ENCODE assay signal across 19 cellular contexts in genomic region chr2:108390340-108390739, GRCh38. TPM values are rescaled to one million over a fixed set of nuclear protein-coding genes. Genes with fewer than 3 reads are reported as not detected.
DNase-seq lines count a peak whose midpoint lies in the region; ATAC-seq, FAIRE-seq and TF ChIP-seq lines count a peak whose summit lies in the region.
"Had no signal": no experiment of that assay in that cellular context is flagged by ENCODE, and none has a peak within 500 bp of the region (broad histone marks: within the 10 kb centered on the region; RNA-seq: fewer than 3 reads in every experiment).

No MANE protein-coding gene starts in this region.

- SMC1A ChIA-PET in GM12878 (lab: Charles Lee; ENCODE audit: uncharacterized antibody, unreplicated experiment): no interaction called here

- H2AFZ ChIP-seq in H9 (ENCODE audit: low read length) (no peak overlapping the region), GM12878 (ENCODE audit: control insufficient read depth, low read depth, low read length) (no peak overlapping the region)
- H2AFZ ChIP-seq: GM23248 had no signal

- FAIRE-seq in GM12878 (lab: Jason Lieb, UNC): no peak
- FAIRE-seq: H1 had no signal

- no peaks in the 10 kb centered on the region; the same call in 1 of the 2 replicates for H3K4me1 ChIP-seq in H9 (ENCODE audit: insufficient read depth, low read length)
- no peaks in the 10 kb centered on the region; the same call in 1 of the 2 replicates for H3K4me1 ChIP-seq in GM12878 (ENCODE audit: control insufficient read depth, insufficient read depth, low read length)

- no peak for TF ChIP-seq POLR2A in GM12878 (IDR thresholded peaks at IDR 0.05; ENCODE audit: low read depth, low read length)

- H3K23ac ChIP-seq in H9 (ENCODE audit: insufficient read length, low read depth, low read length): no peak overlapping the region

- H2BK15ac ChIP-seq in H9 (ENCODE audit: low read depth, low read length): no peak overlapping the region

- no peak overlapping the region for H3T11ph ChIP-seq in H9 (ENCODE audit: low read length)

- no peaks in the 10 kb centered on the region for H3K79me1 ChIP-seq in H9 (ENCODE audit: insufficient read depth, low read depth, low read length, poor library complexity, severe bottlenecking)

- H3K79me2 ChIP-seq in H9 (ENCODE audit: insufficient read depth, low read length) (no peaks in the 10 kb centered on the region), GM12878 (ENCODE audit: control insufficient read depth, insufficient read depth, low read length) (no peaks in the 10 kb centered on the region)

- DNase-seq in H9 (no peak), GM12878 (ENCODE audit: low read depth, low spot score) (no peak), DMS79 treated with DMSO at 0.1 percent for 48 hours (lab: John Stamatoyannopoulos, UW) (no peak), DMS53 (lab: John Stamatoyannopoulos, UW) (no peak), NCI-H748 (lab: John Stamatoyannopoulos, UW; ENCODE audit: unreplicated experiment) (no peak), NCI-H1105 (lab: John Stamatoyannopoulos, UW) (no peak)
- DNase-seq: 8988T; C1 segment of cervical spinal cord; Calu3; CD4-positive, alpha-beta memory T cell; COR-L47; EL; GDM1; GM23248; H7 had no signal

- H2BK12ac ChIP-seq in H9 (ENCODE audit: insufficient read length, low read depth, low read length): no peak overlapping the region

- H4K8ac ChIP-seq in H9 (replicated peaks; ENCODE audit: insufficient read length, low read depth, low read length): no peak overlapping the region

- H4K20me1 ChIP-seq in H9 (ENCODE audit: control insufficient read depth, insufficient read depth, insufficient read length): no peaks in the 10 kb centered on the region
- H4K20me1 ChIP-seq in GM12878 (ENCODE audit: control insufficient read depth, insufficient read depth): no peaks in the 10 kb centered on the region

- WGBS in H9 (ENCODE audit: extremely low coverage, insufficient read length, low lambda C conversion rate): no CpG with 5 or more reads among the region's 2 CpGs
- WGBS in GM12878 (ENCODE audit: insufficient coverage, insufficient replicate concordance, low lambda C conversion rate, missing lambda C conversion rate): 0% methylated on average over 2 of the region's 2 CpGs

- H3K27me3 ChIP-seq in H9 (ENCODE audit: insufficient read depth, low read length) (no peaks in the 10 kb centered on the region), GM12878 (replicated peaks in 1 of 2; ENCODE audit: control insufficient read depth in 2 of 2, insufficient read depth in 2 of 2, low read length in 1 of 2) (no peaks in the 10 kb centered on the region)

- H2BK20ac ChIP-seq in H9 (ENCODE audit: low read depth, low read length, poor library complexity, severe bottlenecking): no peak overlapping the region

- no peak overlapping the region for H3K18ac ChIP-seq in H9 (ENCODE audit: insufficient read length, low read depth, low read length)

- no peak overlapping the region for H3K4me3 Mint-ChIP-seq in H9
- H3K4me3 Mint-ChIP-seq: CD4-positive, alpha-beta memory T cell had no signal

- H3K36me3 ChIP-seq in GM12878 (ENCODE audit: control insufficient read depth in 2 of 2, insufficient read depth in 2 of 2, low read length in 1 of 2): no peaks in the 10 kb centered on the region

- no peak overlapping the region for H3K56ac ChIP-seq in H9 (ENCODE audit: insufficient read length, low read depth, low read length)

- no TSS peak for BruUV-seq in GM12878 (replicated peaks; lab: Mats Ljungman, UMichigan)

- H3K4ac ChIP-seq in H9 (ENCODE audit: low read depth, low read length): no peak overlapping the region

- H3K27ac Mint-ChIP-seq in H9: no peak overlapping the region; a peak in 1 of 7 replicates
- H3K27ac Mint-ChIP-seq: CD4-positive, alpha-beta memory T cell had no signal

- TF ChIP-seq RAD21 in GM12878 (IDR thresholded peaks at IDR 0.05; ENCODE audit: insufficient read depth, low read depth, low read length): no peak

- TF ChIP-seq CTCF in GM12872 (IDR thresholded peaks at IDR 0.05; ENCODE audit: insufficient read depth, low read depth, low read length) (peak; percentile 8; the same call in 1 of the 3 replicates), H9 (conservative IDR thresholded peaks at IDR 0.05) (0 out of 3 replicates have a peak, but pooled peaks have one; percentile 10), GM12878 (IDR thresholded peaks at IDR 0.05 in 2 of 3, conservative IDR thresholded peaks at IDR 0.05 in 1 of 3; ENCODE audit: control insufficient read depth in 2 of 3, extremely low read depth in 1 of 3, insufficient read depth in 1 of 3, low read depth in 3 of 3, low read length in 3 of 3) (no peak)

- no peaks in the 10 kb centered on the region for H3K9me3 ChIP-seq in H9 (ENCODE audit: control insufficient read depth, low read depth, low read length)
- H3K9me3 ChIP-seq in GM12878 (replicated peaks; ENCODE audit: control insufficient read depth, insufficient read depth, low read length): no peaks in the 10 kb centered on the region; the same call in 1 of the 3 replicates

- CTCF ChIA-PET in GM12878 (lab: Yijun Ruan, JAX): interaction anchor here (1.0 to 2.5 kb wide), 2 partner anchors 37 to 194 kb away, joined by 3 to 8 read pairs; no protein-coding TSS in a partner anchor

- H3K27ac ChIP-seq in H9 (ENCODE audit: insufficient read length, low read depth, low read length) (no peak overlapping the region), GM12878 (ENCODE audit: control insufficient read depth, insufficient read depth) (no peak overlapping the region)
- H3K27ac ChIP-seq: GM23248 had no signal

- intact Hi-C loops in GM12878 (cut with micrococcal nuclease; ENCODE audit: unreplicated experiment): no loop called here

- in situ Hi-C loops in GM12878 (cut with MboI): loop anchor here (5.0 kb wide), 1 partner anchor 48 kb away; no protein-coding TSS in a partner anchor

- H4K91ac ChIP-seq in H9 (ENCODE audit: insufficient read length, low read depth, low read length): no peak overlapping the region

- no peak overlapping the region for H2BK5ac ChIP-seq in H9 (ENCODE audit: insufficient read length, low read length)

- peaks cover 2 to 9% (median 8%) of the 10 kb centered on the region in 3 experiments; a peak in 5 of 7 replicates for H3K36me3 Mint-ChIP-seq in H9 (ENCODE audit: insufficient read depth in 1 of 3, low read depth in 3 of 3)

- ATAC-seq in GM12878: peak; percentile 34
- ATAC-seq: HCT116 had no signal

- no peak overlapping the region for H2BK120ac ChIP-seq in H9 (ENCODE audit: low read depth, low read length, poor library complexity, severe bottlenecking)

- no peak overlapping the region for H3K4me3 ChIP-seq in GM12878
- H3K4me3 ChIP-seq: GM23248 had no signal

- H3K9me3 Mint-ChIP-seq in H9: peaks cover 8 to 12% of the 10 kb centered on the region in 2 experiments

- POLR2A ChIA-PET in GM12878 (lab: Charles Lee): no interaction called here

- no peak overlapping the region for H4K5ac ChIP-seq in H9 (ENCODE audit: insufficient read length, low read depth, low read length)

- H3K9ac ChIP-seq in H9 (ENCODE audit: extremely low read depth, insufficient read length, low read length) (no peak overlapping the region), GM12878 (ENCODE audit: control insufficient read depth, insufficient read depth, low read length) (no peak overlapping the region)
- H3K9ac ChIP-seq: GM23248 had no signal

- no peak for TF ChIP-seq EP300 in GM12878 (IDR thresholded peaks at IDR 0.05; ENCODE audit: borderline replicate concordance in 1 of 2, control insufficient read depth in 1 of 2, low read depth in 2 of 2, low read length in 2 of 2)

- no peaks in the 10 kb centered on the region for H3K23me2 ChIP-seq in H9 (ENCODE audit: insufficient read length, low read depth, low read length, poor library complexity, severe bottlenecking)

- peaks cover 13 to 16% of the 10 kb centered on the region in 2 experiments for H3K4me1 Mint-ChIP-seq in H9

- H3K4me2 ChIP-seq in H9 (ENCODE audit: insufficient read depth, insufficient read length, low read length): no peak overlapping the region
- H3K4me2 ChIP-seq in GM12878 (ENCODE audit: control insufficient read depth, insufficient read depth): no peak overlapping the region

- no peak overlapping the region for H2AK5ac ChIP-seq in H9 (ENCODE audit: insufficient read length, low read length)

- H3K27me3 Mint-ChIP-seq in H9 (ENCODE audit: low read depth): no peaks in the 10 kb centered on the region

- RAD21 ChIA-PET in GM12878 (lab: Charles Lee; ENCODE audit: unreplicated experiment): no interaction called here

- H3K14ac ChIP-seq in H9 (ENCODE audit: insufficient read depth, low read length): no peak overlapping the region

RNA-seq across cellular contexts. Expression of gene SULT1C4, which starts 12.6 kb away (rescaled TPM):
- total RNA-seq in H9 (2021) (0.86 and 0.96 TPM in 2 replicates), GM12878 (2014; rRNA removed) (not detected in 2 replicates), GM12878 (2014; rRNA removed; fragmentation: Illumina TruSeq; extraction: Trizol) (not detected in 2 replicates), GM12878 (2021) (not detected in 2 replicates)
- total RNA-seq in GM12878 (2013; cell fraction: nucleolus; rRNA removed): not detected in 2 replicates
- polyA plus RNA-seq in GM12878 (2011; ENCODE audit: low read depth): not detected
- polyA plus RNA-seq in GM12878 (2011; rRNA removed) (not detected in 2 replicates), GM12878 (2014; fragmentation: Illumina TruSeq; extraction: Trizol) (not detected in 2 replicates), GM12878 (2014; fragmentation: Nextera tagmentation; extraction: Ambion mirVana) (not detected), GM12878 (2014; rRNA removed) (0.04 TPM in 1 of 2 replicates, not detected in the other), GM12878 (2016; fragmentation: Nextera tagmentation; extraction: Ambion mirVana) (not detected)
- polyA plus RNA-seq in GM12878 (2011; cell fraction: cytosol; rRNA removed): not detected in 2 replicates
- not detected in 2 replicates for polyA plus RNA-seq in GM12878 (2011; cell fraction: nucleus; rRNA removed)
- polyA plus RNA-seq in GM12878 (2012): not detected in 2 replicates
- not detected in 2 replicates for polyA minus RNA-seq in GM12878 (2011; rRNA and poly(A)+ RNA removed)
- not detected in 2 replicates for polyA minus RNA-seq in GM12878 (2011; cell fraction: cytosol; rRNA and poly(A)+ RNA removed)
- not detected in 2 replicates for polyA minus RNA-seq in GM12878 (2011; cell fraction: nucleus; rRNA and poly(A)+ RNA removed)
- total RNA-seq: A673; Calu3; CD4-positive, alpha-beta memory T cell; GM23248 had no signal
- polyA plus RNA-seq: CD4-positive, alpha-beta memory T cell; GM23248 had no signal

RNA-seq across cellular contexts. Expression of gene GCC2, which starts 58.7 kb away (rescaled TPM):
- total RNA-seq in H9 (2021): 46.7 and 53.3 TPM in 2 replicates
- total RNA-seq in GM12878 (2013; cell fraction: nucleolus; rRNA removed): 246 and 255 TPM in 2 replicates
- total RNA-seq in GM12878 (2014; rRNA removed): 12.1 and 15.4 TPM in 2 replicates
- 25.4 and 30.8 TPM in 2 replicates for total RNA-seq in GM12878 (2014; rRNA removed; fragmentation: Illumina TruSeq; extraction: Trizol)
- 20.5 and 25.3 TPM in 2 replicates for total RNA-seq in GM12878 (2021)
- 12.2 TPM for polyA plus RNA-seq in GM12878 (2011; ENCODE audit: low read depth)
- polyA plus RNA-seq in GM12878 (2011; rRNA removed): 30.4 and 56.2 TPM in 2 replicates
- polyA plus RNA-seq in GM12878 (2011; cell fraction: cytosol; rRNA removed): 5.9 and 6.2 TPM in 2 replicates
- 36.7 and 39.1 TPM in 2 replicates for polyA plus RNA-seq in GM12878 (2011; cell fraction: nucleus; rRNA removed)
- polyA plus RNA-seq in GM12878 (2012): 14.5 and 21.5 TPM in 2 replicates
- 27.0 and 35.3 TPM in 2 replicates for polyA plus RNA-seq in GM12878 (2014; fragmentation: Illumina TruSeq; extraction: Trizol)
- polyA plus RNA-seq in GM12878 (2014; fragmentation: Nextera tagmentation; extraction: Ambion mirVana): 10 to 100 TPM; 11.8 to 13.5 TPM
- polyA plus RNA-seq in GM12878 (2014; rRNA removed): 9.5 and 12.1 TPM in 2 replicates
- 10 to 100 TPM; 31.4 to 35.5 TPM for polyA plus RNA-seq in GM12878 (2016; fragmentation: Nextera tagmentation; extraction: Ambion mirVana)
- polyA minus RNA-seq in GM12878 (2011; rRNA and poly(A)+ RNA removed): 18.7 and 21.2 TPM in 2 replicates
- polyA minus RNA-seq in GM12878 (2011; cell fraction: cytosol; rRNA and poly(A)+ RNA removed): 6.9 and 8.0 TPM in 2 replicates
- polyA minus RNA-seq in GM12878 (2011; cell fraction: nucleus; rRNA and poly(A)+ RNA removed): 29.6 and 37.7 TPM in 2 replicates

Comparison
In these comparisons a context has a peak if more than half of its experiments do, and no peak if none do; other contexts are left out.
1. CTCF ChIP-seq: peak in GM12872 (single experiment) and H9 (single experiment); none in GM12878 (0 of 3).